ENCODE assay signal across 8 cellular contexts in genomic region chr19:10230904-10231623, GRCh38. TPM values are rescaled to one million over a fixed set of nuclear protein-coding genes. Genes with fewer than 3 reads are reported as not detected.
DNase-seq lines count a peak whose midpoint lies in the region; ATAC-seq and TF ChIP-seq lines count a peak whose summit lies in the region.

TSS of gene S1PR2 (minus strand) at chr19:10231331. CDS start at chr19:10224905, 6,426 bp downstream.

- TF ChIP-seq CTCF in VCaP (conservative IDR thresholded peaks at IDR 0.05) (no peak), breast epithelium (IDR thresholded peaks at IDR 0.05) (no peak)

- no peaks in the 10 kb centered on the region for H3K4me1 ChIP-seq in HAP-1
- peaks cover 7 to 13% of the 10 kb centered on the region in 2 donors for H3K4me1 ChIP-seq in breast epithelium

- intact Hi-C loops in breast epithelium (cut with DNase I; ENCODE audit: low total_unique reads), result loop anchor here (10.0 kb wide), 1 partner anchor 116 kb away; the partner anchor contains the start of genes EIF3G and P2RY11

- in situ Hi-C loops in Caki2 (cut with HindIII; ENCODE audit: low pct_unique_long_range_greater_than_20kb, low sequenced_read_pairs) (no loop called here), HAP-1 (cut with MboI; ENCODE audit: low sequenced_read_pairs) (loop anchor here (25.0 kb wide), 1 partner anchor 294 kb away; the partner anchor contains the start of gene OLFM2)

- DNase-seq in Caki2 (ENCODE audit: low read depth) (peak; percentile 44), HAP-1 (ENCODE audit: low spot score in 2 of 2) (peak; percentile 57 to 89), NCI-H187 treated with DMSO at 0.1 percent for 48 hours (lab: John Stamatoyannopoulos, UW) (peak; percentile 43), breast epithelium (ENCODE audit: low spot score in 2 of 2) (peak; percentile 66 to 73), iPS-NIHi11 (ENCODE audit: low spot score) (peak; percentile 93)
- DNase-seq in stimulated activated CD4-positive, alpha-beta T cell treated with anti-CD3 and anti-CD28 coated beads, Interleukin-12 subunit alpha, Interleukin-12 subunit beta, amount 100 ng/mL, for 4 hours, result peak; percentile 71

- H3K4me3 ChIP-seq in HAP-1, result peak within 1 kb of the TSS; percentile 67
- peak within 1 kb of the TSS; percentile 91 to 98 (median 97) for H3K4me3 ChIP-seq in breast epithelium

- H3K27ac ChIP-seq in VCaP, result peak within 1 kb of the TSS; percentile 30; the same call in 1 of the 2 replicates
- H3K27ac ChIP-seq in breast epithelium, result peak within 1 kb of the TSS; percentile 92 to 96

- no peaks in the 10 kb centered on the region for H3K36me3 ChIP-seq in HAP-1 (replicated peaks)
- H3K36me3 ChIP-seq in breast epithelium, result no peaks in the 10 kb centered on the region

- H3K27me3 ChIP-seq in HAP-1 (ENCODE audit: low read depth) (no peaks in the 10 kb centered on the region), breast epithelium (no peaks in the 10 kb centered on the region)

- TF ChIP-seq POLR2A in breast epithelium (IDR thresholded peaks at IDR 0.05), result no peak

- ATAC-seq in GM21360 (IDR thresholded peaks at IDR 0.05; ENCODE audit: unreplicated experiment), result no peak

- H3K9me3 ChIP-seq in HAP-1 (no peaks in the 10 kb centered on the region), breast epithelium (no peaks in the 10 kb centered on the region)

RNA-seq across cellular contexts. Expression of gene S1PR2, which starts in this region (rescaled TPM):
- total RNA-seq in Caki2 (2014; rRNA removed; shearing (Covaris generic); ENCODE audit: low replicate concordance), result 1.9 and 2.5 TPM in 2 replicates
- 10 to 100 TPM in 2 of 3 donors, 1 to 10 TPM in 1; 6.1 to 18.4 (median 13.1) TPM for total RNA-seq in breast epithelium

Comparison
In these comparisons a context has a peak if more than half of its experiments do, and no peak if none do; other contexts are left out.
1. DNase-seq: peak in every context shown above with its lines; median percentile 93 in iPS-NIHi11; 73 in HAP-1; 71 in stimulated activated CD4-positive, alpha-beta T cell treated with anti-CD3 and anti-CD28 coated beads, Interleukin-12 subunit alpha, Interleukin-12 subunit beta, amount 100 ng/mL, for 4 hours; 70 in breast epithelium; 44 in Caki2; 43 in NCI-H187 treated with DMSO at 0.1 percent for 48 hours.